Comparison of ENCODE assay signal across 8 cellular contexts in the genomic region with DNA sequence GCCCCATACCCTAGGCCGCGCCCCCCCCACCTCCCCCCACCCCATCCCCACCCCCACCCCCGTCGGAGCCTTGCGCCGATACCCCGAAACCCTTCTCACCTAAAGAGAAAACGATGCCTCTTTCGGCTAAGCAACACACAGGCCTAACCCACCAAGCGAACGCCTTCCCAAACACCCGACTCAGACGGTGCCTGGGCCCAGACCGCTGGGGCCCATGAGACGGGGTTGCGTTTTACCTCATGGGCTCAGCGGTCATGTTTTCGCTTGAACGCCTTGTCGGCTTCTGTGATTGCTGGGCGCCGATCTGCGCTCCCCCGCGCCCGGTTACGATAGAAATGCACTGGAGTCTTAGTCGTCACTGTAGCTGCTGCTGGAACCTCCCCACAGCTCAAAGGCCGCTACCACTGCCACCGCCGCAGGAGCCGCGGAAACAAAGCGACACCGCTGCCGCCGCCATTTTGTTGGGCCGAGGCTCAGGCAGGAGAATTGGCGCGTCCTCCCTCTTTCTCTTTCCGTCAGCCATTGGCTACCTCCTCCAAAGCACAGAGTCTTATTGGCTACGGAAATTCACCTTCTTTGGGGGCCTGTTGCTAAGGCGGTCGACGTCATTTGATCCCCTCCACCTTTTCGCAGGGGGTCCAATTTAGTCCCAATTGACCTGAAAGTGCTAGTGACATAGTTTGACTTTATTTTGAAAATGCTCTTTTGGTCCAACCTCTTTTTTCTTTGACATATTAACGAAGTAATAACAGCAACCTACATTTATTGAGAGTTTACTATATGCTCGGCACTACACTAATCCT. TPM values are rescaled to one million over a fixed set of nuclear protein-coding genes. Genes with fewer than 3 reads are reported as not detected.
DNase-seq lines count a peak whose midpoint lies in the region; ATAC-seq and TF ChIP-seq lines count a peak whose summit lies in the region.

Gene ATRX, minus strand, starts transcription at position 471 of the 803 bp plus-strand sequence. Its CDS starts 215 bp downstream, at position 256.

- H3K27me3 ChIP-seq in A673 (replicated peaks; ENCODE audit: insufficient read depth, low read depth, low read length, poor library complexity), result no peaks in the 10 kb centered on the region

- no TSS peak for BruUV-seq in A673 (replicated peaks; lab: Mats Ljungman, UMichigan)

- DNase-seq in A673 (ENCODE audit: low spot score) (peak; percentile 88), NCI-H2227 treated with DMSO at 0.1 percent for 48 hours (lab: John Stamatoyannopoulos, UW) (peak; percentile 92), islet precursor cell (peak; percentile 85)
- peak; percentile 55 for DNase-seq in activated CD4-positive, CD25-positive, alpha-beta regulatory T cell treated with anti-CD3 and anti-CD28 coated beads, Interleukin-2, amount 50 U/mL, for 16 hours (ENCODE audit: low read depth, low spot score)
- DNase-seq in central memory CD8-positive, alpha-beta T cell (ENCODE audit: low spot score in 2 of 2), result peak; percentile 49 to 72
- peak; percentile 50 to 63 (median 52) for DNase-seq in stimulated activated CD4-positive, alpha-beta T cell treated with anti-CD3 and anti-CD28 coated beads, Interleukin-12 subunit alpha, Interleukin-12 subunit beta, amount 100 ng/mL, for 48 hours (ENCODE audit: low read depth in 2 of 3, low spot score in 1 of 3)

- H3K27ac ChIP-seq in A673 (ENCODE audit: low read depth, low read length, poor library complexity, severe bottlenecking), result peak within 1 kb of the TSS; percentile 98

- H3K27ac Mint-ChIP-seq in central memory CD8-positive, alpha-beta T cell (ENCODE audit: low read depth), result peak within 1 kb of the TSS; percentile 100

- H3K4me3 ChIP-seq in A673 (ENCODE audit: low read depth, low read length, poor library complexity, severe bottlenecking), result peak within 1 kb of the TSS; percentile 75

- ATAC-seq in GM18867 (IDR thresholded peaks at IDR 0.05; ENCODE audit: unreplicated experiment), result peak; percentile 94
- ATAC-seq in HG03135 (IDR thresholded peaks at IDR 0.05; ENCODE audit: unreplicated experiment), result peak; percentile 94
- peak; percentile 92 for ATAC-seq in central memory CD8-positive, alpha-beta T cell (replicated peaks; ENCODE audit: extremely low read depth, poor library complexity, severe bottlenecking)

- H3K9me3 ChIP-seq in A673 (ENCODE audit: low read depth, low read length, poor library complexity, severe bottlenecking), result no peaks in the 10 kb centered on the region

- H3K36me3 ChIP-seq in A673 (ENCODE audit: insufficient read depth, low read length, poor library complexity, severe bottlenecking), result no peaks in the 10 kb centered on the region

- intact Hi-C loops in A673 (cut with micrococcal nuclease; ENCODE audit: unreplicated experiment), result loop anchor here (10.0 kb wide), 1 partner anchor 109 kb away; the partner anchor contains the start of genes COX7B and MAGT1

- H3K9me3 Mint-ChIP-seq in central memory CD8-positive, alpha-beta T cell, result no peaks in the 10 kb centered on the region

- peak within 1 kb of the TSS; percentile 100 for H3K4me3 Mint-ChIP-seq in central memory CD8-positive, alpha-beta T cell

- H3K36me3 Mint-ChIP-seq in central memory CD8-positive, alpha-beta T cell (ENCODE audit: insufficient read depth), result peaks cover 13% of the 10 kb centered on the region

- POLR2A ChIA-PET in A673 (lab: Charles Lee; ENCODE audit: low non-redundant PET), result no interaction called here

- H3K4me1 Mint-ChIP-seq in central memory CD8-positive, alpha-beta T cell, result peaks cover 17% of the 10 kb centered on the region

- H3K27me3 Mint-ChIP-seq in central memory CD8-positive, alpha-beta T cell, result no peaks in the 10 kb centered on the region

- CTCF ChIA-PET in A673 (lab: Charles Lee), result no interaction called here

- no peak for TF ChIP-seq CTCF in A673 (conservative IDR thresholded peaks at IDR 0.05; ENCODE audit: low read depth, low read length)

- no peaks in the 10 kb centered on the region for H3K4me1 ChIP-seq in A673 (ENCODE audit: insufficient read depth, low read length, poor library complexity, severe bottlenecking)

RNA-seq across cellular contexts. Expression of gene ATRX, which starts in this region (rescaled TPM):
- 101 and 112 TPM in 2 replicates for total RNA-seq in A673 (2021)

Comparison
In these comparisons a context has a peak if more than half of its experiments do, and no peak if none do; other contexts are left out.
1. Peak in every context shown above with its lines: DNase-seq, ATAC-seq, H3K4me3 ChIP-seq and H3K27ac ChIP-seq.